Comparison of ENCODE assay signal across 14 cellular contexts in the genomic region with DNA sequence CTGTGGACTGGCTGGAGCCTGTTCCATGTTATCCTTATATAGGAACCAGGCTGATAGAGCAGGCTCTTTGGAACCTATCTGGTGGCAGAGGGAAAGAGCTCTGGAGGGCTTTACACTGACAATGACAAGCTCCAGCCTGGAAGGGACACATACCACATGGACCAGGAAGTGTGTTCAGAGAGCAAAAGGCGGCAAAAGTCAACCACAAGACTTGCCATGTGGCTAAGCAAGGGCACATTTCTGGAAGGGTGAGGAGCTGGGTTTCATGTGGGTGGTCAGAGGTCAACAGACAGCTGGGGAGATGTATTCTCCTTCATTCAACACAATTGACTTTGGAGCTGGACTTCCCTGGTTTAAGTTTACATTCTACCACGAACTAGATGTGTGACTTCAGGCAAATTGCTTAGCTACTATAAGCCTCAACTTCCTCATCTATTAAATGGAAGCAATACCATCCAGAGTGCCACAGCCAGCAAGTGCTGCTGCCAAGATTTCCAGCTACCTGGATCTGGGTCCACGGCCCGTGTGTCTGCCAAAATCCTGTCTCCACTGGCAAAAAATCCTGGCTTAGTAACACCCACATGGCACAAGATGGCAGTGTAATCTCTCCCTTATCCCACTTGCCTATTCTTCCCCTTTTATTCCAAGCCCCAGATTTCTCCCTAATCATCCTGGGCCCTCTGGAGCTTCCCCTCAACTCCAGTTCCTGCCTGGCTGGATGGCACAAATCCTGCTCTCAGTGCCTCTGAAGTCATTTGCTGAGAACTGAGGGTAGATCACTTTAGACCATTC.
DNase-seq lines count a peak whose midpoint lies in the region; ATAC-seq and TF ChIP-seq lines count a peak whose summit lies in the region.
"Had no signal": no experiment of that assay in that cellular context is flagged by ENCODE, and none has a peak within 500 bp of the region (broad histone marks: within the 10 kb centered on the region; RNA-seq: fewer than 3 reads in every experiment).

No MANE protein-coding gene starts in this region.

- ATAC-seq in Panc1 (peak; percentile 72; the same call in 1 of the 2 replicates), sciatic nerve (peak; percentile 40)
- no peak for ATAC-seq in activated naive CD4-positive, alpha-beta T cell treated with anti-CD3 and anti-CD28 coated beads, Interleukin-2, amount 50 U/mL, for 72 hours
- ATAC-seq: natural killer cell had no signal

- no peak overlapping the region for H3K4me3 Mint-ChIP-seq in immature natural killer cell
- H3K4me3 Mint-ChIP-seq: natural killer cell had no signal

- in situ Hi-C loops in Panc1 (cut with HindIII; ENCODE audit: low pct_unique_long_range_greater_than_20kb, low sequenced_read_pairs), result no loop called here

- H3K36me3 ChIP-seq in Panc1 (ENCODE audit: control insufficient read depth, insufficient read depth, low read length) (no peaks in the 10 kb centered on the region), esophagus muscularis mucosa (no peaks in the 10 kb centered on the region)
- H3K36me3 ChIP-seq: WERI-Rb-1 had no signal

- WGBS in esophagus muscularis mucosa, result 77% methylated on average over 4 of the region's 4 CpGs

- no TSS peak for BruUV-seq in Panc1 (replicated peaks; lab: Mats Ljungman, UMichigan)

- no peaks in the 10 kb centered on the region for H3K4me1 Mint-ChIP-seq in immature natural killer cell
- H3K4me1 Mint-ChIP-seq: natural killer cell had no signal

- 0 out of 2 replicates have a peak, but pooled peaks cover 2% of the 10 kb centered on the region for H3K4me1 ChIP-seq in Panc1 (ENCODE audit: control insufficient read depth, insufficient read depth, low read length)
- H3K4me1 ChIP-seq in esophagus muscularis mucosa, result peaks cover 0 to 4% (median 0%) of the 10 kb centered on the region in 4 donors

- no peak for TF ChIP-seq EP300 in esophagus muscularis mucosa (IDR thresholded peaks at IDR 0.05)

- H3K36me3 Mint-ChIP-seq in activated naive CD4-positive, alpha-beta T cell treated with anti-CD3 and anti-CD28 coated beads, Interleukin-2, amount 50 U/mL, for 72 hours, result no peaks in the 10 kb centered on the region
- H3K36me3 Mint-ChIP-seq in immature natural killer cell, result no peaks in the 10 kb centered on the region
- H3K36me3 Mint-ChIP-seq: natural killer cell had no signal

- H3K27ac Mint-ChIP-seq in activated naive CD4-positive, alpha-beta T cell treated with anti-CD3 and anti-CD28 coated beads, Interleukin-2, amount 50 U/mL, for 72 hours, result no peak overlapping the region
- H3K27ac Mint-ChIP-seq in immature natural killer cell, result no peak overlapping the region
- H3K27ac Mint-ChIP-seq: natural killer cell had no signal

- H3K27me3 ChIP-seq in Panc1 (ENCODE audit: control insufficient read depth, insufficient read depth, low read length), result no peaks in the 10 kb centered on the region
- peaks cover 0 to 10% (median 0%) of the 10 kb centered on the region in 4 donors for H3K27me3 ChIP-seq in esophagus muscularis mucosa

- no peaks in the 10 kb centered on the region for H3K9me3 ChIP-seq in Panc1 (ENCODE audit: control insufficient read depth, insufficient read depth, low read depth, low read length)
- H3K9me3 ChIP-seq in esophagus muscularis mucosa, result no peaks in the 10 kb centered on the region

- TF ChIP-seq CTCF in Panc1 (IDR thresholded peaks at IDR 0.05) (no peak), esophagus muscularis mucosa (IDR thresholded peaks at IDR 0.05) (no peak)

- TF ChIP-seq POLR2A in esophagus muscularis mucosa (IDR thresholded peaks at IDR 0.05; ENCODE audit: low read depth), result no peak

- POLR2A ChIA-PET in Panc1 (lab: Charles Lee), result no interaction called here

- H3K4me3 ChIP-seq in Panc1 (ENCODE audit: low read depth in 2 of 2, low read length in 2 of 2) (no peak overlapping the region), esophagus muscularis mucosa (no peak overlapping the region)
- H3K4me3 ChIP-seq: skin epidermis had no signal

- H3K9me3 Mint-ChIP-seq in activated naive CD4-positive, alpha-beta T cell treated with anti-CD3 and anti-CD28 coated beads, Interleukin-2, amount 50 U/mL, for 72 hours, result peaks cover 0 to 3% of the 10 kb centered on the region in 2 donors
- H3K9me3 Mint-ChIP-seq in immature natural killer cell, result no peaks in the 10 kb centered on the region

- H3K27me3 Mint-ChIP-seq in immature natural killer cell (ENCODE audit: low read depth in 3 of 3), result peaks cover 2 to 9% (median 4%) of the 10 kb centered on the region in 3 donors

- DNase-seq in NCI-H2171 treated with DMSO at 0.1 percent for 48 hours (lab: John Stamatoyannopoulos, UW) (peak; percentile 27), NCI-H2171 (lab: John Stamatoyannopoulos, UW) (no peak), Panc1 (ENCODE audit: low read depth, low spot score) (no peak), esophagus muscularis mucosa (ENCODE audit: extremely low spot score) (peak; percentile 75), sciatic nerve (ENCODE audit: low spot score) (no peak), immature natural killer cell (no peak), DMS153 treated with DMSO at 0.1 percent for 48 hours (lab: John Stamatoyannopoulos, UW; ENCODE audit: unreplicated experiment) (no peak)
- no peak for DNase-seq in activated naive CD4-positive, alpha-beta T cell treated with anti-CD3 and anti-CD28 coated beads, Interleukin-2, amount 50 U/mL, for 72 hours (ENCODE audit: low spot score in 2 of 2)
- DNase-seq: activated T-cell treated with anti-CD3 and anti-CD28 coated beads for 4 hours, KBM-7, kidney, natural killer cell, WERI-Rb-1 had no signal

- intact Hi-C loops in Panc1 (cut with micrococcal nuclease; ENCODE audit: unreplicated experiment) (no loop called here), esophagus muscularis mucosa (cut with DNase I) (no loop called here), sciatic nerve (cut with DNase I) (no loop called here)

- CTCF ChIA-PET in Panc1 (lab: Charles Lee), result no interaction called here

- no peak overlapping the region for H3K27ac ChIP-seq in Panc1 (ENCODE audit: low read length)
- H3K27ac ChIP-seq in esophagus muscularis mucosa (replicated peaks in 1 of 4), result no peak overlapping the region
- H3K27ac ChIP-seq: skin epidermis, WERI-Rb-1 had no signal

Comparison
In these comparisons a context has a peak if more than half of its experiments do, and no peak if none do; other contexts are left out.
1. DNase-seq: peak in NCI-H2171 treated with DMSO at 0.1 percent for 48 hours (single experiment) and esophagus muscularis mucosa (single experiment); none in NCI-H2171 (single experiment), Panc1 (single experiment), sciatic nerve (single experiment), activated naive CD4-positive, alpha-beta T cell treated with anti-CD3 and anti-CD28 coated beads, Interleukin-2, amount 50 U/mL, for 72 hours (0 of 2), immature natural killer cell (0 of 3) and DMS153 treated with DMSO at 0.1 percent for 48 hours (single experiment).
2. ATAC-seq: peak in Panc1 (single experiment) and sciatic nerve (single experiment); none in activated naive CD4-positive, alpha-beta T cell treated with anti-CD3 and anti-CD28 coated beads, Interleukin-2, amount 50 U/mL, for 72 hours (0 of 2).